Comparison of ENCODE assay signal across 11 cellular contexts in the genomic region with DNA sequence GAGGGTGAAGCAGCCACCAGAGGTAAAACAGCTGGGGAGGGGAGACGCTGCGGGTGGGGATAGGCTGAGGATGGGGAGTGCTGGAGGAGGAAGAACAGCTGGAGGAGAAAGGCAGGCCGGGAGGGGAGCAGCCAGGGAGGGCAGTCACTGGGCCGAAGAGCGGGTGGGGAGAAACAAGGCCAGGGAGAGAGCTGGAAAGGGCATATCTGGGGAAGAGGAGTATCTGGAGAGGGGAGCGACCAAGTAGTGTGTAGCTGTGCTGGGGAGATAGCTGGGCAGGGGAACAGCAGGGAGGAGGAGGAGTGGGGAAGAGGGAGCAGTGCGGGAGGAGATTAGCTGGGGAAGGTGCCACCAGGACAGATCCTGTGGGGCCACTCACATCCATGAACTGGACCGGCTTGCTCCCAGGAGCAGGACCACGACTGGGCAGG. TPM values are rescaled to one million over a fixed set of nuclear protein-coding genes. Genes with fewer than 3 reads are reported as not detected.
DNase-seq lines count a peak whose midpoint lies in the region; ATAC-seq and TF ChIP-seq lines count a peak whose summit lies in the region.
"Had no signal": no experiment of that assay in that cellular context is flagged by ENCODE, and none has a peak within 500 bp of the region (broad histone marks: within the 10 kb centered on the region; RNA-seq: fewer than 3 reads in every experiment).

No MANE protein-coding gene starts in this region.

- no peak overlapping the region for H3K27ac Mint-ChIP-seq in activated naive CD4-positive, alpha-beta T cell treated with anti-CD3 and anti-CD28 coated beads for 36 hours
- peak overlapping the region; percentile 96 for H3K27ac Mint-ChIP-seq in stimulated activated memory B cell treated with anti-CD40 and anti-IgM and Interleukin-4, amounts not matched to agents 10 μg/mL and 1 μg/mL and 100 μg/mL, for 72 hours
- H3K27ac Mint-ChIP-seq in type B pancreatic cell = no peak overlapping the region

- H3K36me3 Mint-ChIP-seq in activated naive CD4-positive, alpha-beta T cell treated with anti-CD3 and anti-CD28 coated beads for 36 hours (ENCODE audit: low read depth) = peaks cover 39% of the 10 kb centered on the region
- peaks cover 37% of the 10 kb centered on the region for H3K36me3 Mint-ChIP-seq in stimulated activated memory B cell treated with anti-CD40 and anti-IgM and Interleukin-4, amounts not matched to agents 10 μg/mL and 1 μg/mL and 100 μg/mL, for 72 hours
- no peaks in the 10 kb centered on the region for H3K36me3 Mint-ChIP-seq in type B pancreatic cell

- H3K9me3 Mint-ChIP-seq in activated naive CD4-positive, alpha-beta T cell treated with anti-CD3 and anti-CD28 coated beads for 36 hours = no peaks in the 10 kb centered on the region
- H3K9me3 Mint-ChIP-seq in stimulated activated memory B cell treated with anti-CD40 and anti-IgM and Interleukin-4, amounts not matched to agents 10 μg/mL and 1 μg/mL and 100 μg/mL, for 72 hours = no peaks in the 10 kb centered on the region
- H3K9me3 Mint-ChIP-seq in type B pancreatic cell = no peaks in the 10 kb centered on the region

- CTCF ChIA-PET in activated naive CD4-positive, alpha-beta T cell treated with anti-CD3 and anti-CD28 coated beads for 36 hours (lab: Charles Lee) = interaction anchor here (0.6 kb wide), 1 partner anchor 118 kb away, joined by 6 read pairs; no protein-coding TSS in a partner anchor

- DNase-seq in activated naive CD4-positive, alpha-beta T cell treated with anti-CD3 and anti-CD28 coated beads for 36 hours = no peak
- no peak for DNase-seq in activated naive CD4-positive, alpha-beta T cell treated with anti-CD3 and anti-CD28 coated beads, Interleukin-2, amount 50 U/mL, for 16 hours
- DNase-seq in WERI-Rb-1 = peak; percentile 53
- no peak for DNase-seq in fibroblast of the aortic adventitia (ENCODE audit: low read depth)
- DNase-seq in type B pancreatic cell (ENCODE audit: extremely low spot score, unreplicated experiment) = no peak
- DNase-seq in SW480 (ENCODE audit: low spot score) = no peak
- DNase-seq in activated effector memory CD4-positive, alpha-beta T cell treated with Interleukin-2 at 50 U/mL for 16 hours = no peak
- DNase-seq: cortex of kidney, NCI-H2029 had no signal

- peaks cover 43% of the 10 kb centered on the region for H3K4me1 Mint-ChIP-seq in activated naive CD4-positive, alpha-beta T cell treated with anti-CD3 and anti-CD28 coated beads for 36 hours (ENCODE audit: low read depth)
- H3K4me1 Mint-ChIP-seq in stimulated activated memory B cell treated with anti-CD40 and anti-IgM and Interleukin-4, amounts not matched to agents 10 μg/mL and 1 μg/mL and 100 μg/mL, for 72 hours = peaks cover 44% of the 10 kb centered on the region
- peaks cover 5% of the 10 kb centered on the region for H3K4me1 Mint-ChIP-seq in type B pancreatic cell (ENCODE audit: unreplicated experiment)

- intact Hi-C loops in activated naive CD4-positive, alpha-beta T cell treated with anti-CD3 and anti-CD28 coated beads for 36 hours (cut with micrococcal nuclease) = no loop called here

- TF ChIP-seq CTCF in WERI-Rb-1 (IDR thresholded peaks at IDR 0.05; ENCODE audit: low read depth, low read length) (no peak), fibroblast of the aortic adventitia (IDR thresholded peaks at IDR 0.05; ENCODE audit: insufficient read depth, low read length) (no peak), type B pancreatic cell (conservative IDR thresholded peaks at IDR 0.05) (no peak)

- peak overlapping the region; percentile 90 for H3K27ac ChIP-seq in WERI-Rb-1

- no peak for ATAC-seq in stimulated activated memory B cell treated with anti-CD40 and anti-IgM and Interleukin-4, amounts not matched to agents 10 μg/mL and 1 μg/mL and 100 μg/mL, for 72 hours

- peaks cover 52% of the 10 kb centered on the region for H3K36me3 ChIP-seq in WERI-Rb-1

- H3K4me3 Mint-ChIP-seq in activated naive CD4-positive, alpha-beta T cell treated with anti-CD3 and anti-CD28 coated beads for 36 hours = peak overlapping the region; percentile 96
- H3K4me3 Mint-ChIP-seq in stimulated activated memory B cell treated with anti-CD40 and anti-IgM and Interleukin-4, amounts not matched to agents 10 μg/mL and 1 μg/mL and 100 μg/mL, for 72 hours = peak overlapping the region; percentile 94
- H3K4me3 Mint-ChIP-seq in type B pancreatic cell = no peak overlapping the region

- H3K9me3 ChIP-seq in WERI-Rb-1 (ENCODE audit: severe bottlenecking) = no peaks in the 10 kb centered on the region

- H3K27me3 Mint-ChIP-seq in activated naive CD4-positive, alpha-beta T cell treated with anti-CD3 and anti-CD28 coated beads for 36 hours (ENCODE audit: low read depth) = no peaks in the 10 kb centered on the region
- no peaks in the 10 kb centered on the region for H3K27me3 Mint-ChIP-seq in stimulated activated memory B cell treated with anti-CD40 and anti-IgM and Interleukin-4, amounts not matched to agents 10 μg/mL and 1 μg/mL and 100 μg/mL, for 72 hours
- H3K27me3 Mint-ChIP-seq in type B pancreatic cell = peaks cover 16% of the 10 kb centered on the region

- no peaks in the 10 kb centered on the region for H3K27me3 ChIP-seq in WERI-Rb-1 (ENCODE audit: insufficient read depth, low read depth, severe bottlenecking)

- H3K4me3 ChIP-seq in WERI-Rb-1 (ENCODE audit: low read depth, low read length) (peak overlapping the region; percentile 50), fibroblast of the aortic adventitia (ENCODE audit: low read depth, low read length) (peak overlapping the region; percentile 53)
- H3K4me3 ChIP-seq: lung had no signal

RNA-seq across cellular contexts. Expression of gene SLC38A5, which starts 2.7 kb away (rescaled TPM):
- 10 to 100 TPM; 45.0 to 45.8 TPM for total RNA-seq in activated naive CD4-positive, alpha-beta T cell treated with anti-CD3 and anti-CD28 coated beads for 36 hours
- total RNA-seq in fibroblast of the aortic adventitia (ENCODE audit: low replicate concordance) (10.2 and 97.0 TPM in 2 replicates), type B pancreatic cell (ENCODE audit: low replicate concordance) (1.8 and 4.6 TPM in 2 replicates)

RNA-seq across cellular contexts. Expression of gene FTSJ1, which starts 8.7 kb away (rescaled TPM):
- 10 to 100 TPM; 66.2 to 66.8 TPM for total RNA-seq in activated naive CD4-positive, alpha-beta T cell treated with anti-CD3 and anti-CD28 coated beads for 36 hours
- total RNA-seq in fibroblast of the aortic adventitia (ENCODE audit: low replicate concordance) (22.7 and 55.0 TPM in 2 replicates), type B pancreatic cell (ENCODE audit: low replicate concordance) (35.3 and 46.4 TPM in 2 replicates)

RNA-seq across cellular contexts. Expression of gene PORCN, which starts 41.4 kb away (rescaled TPM):
- 1 to 10 TPM; 5.2 to 5.6 TPM for total RNA-seq in activated naive CD4-positive, alpha-beta T cell treated with anti-CD3 and anti-CD28 coated beads for 36 hours
- total RNA-seq in fibroblast of the aortic adventitia (ENCODE audit: low replicate concordance) = 9.1 and 10.1 TPM in 2 replicates
- 3.6 and 10.0 TPM in 2 replicates for total RNA-seq in type B pancreatic cell (ENCODE audit: low replicate concordance)

RNA-seq across cellular contexts. Expression of gene EBP, which starts 54.3 kb away (rescaled TPM):
- total RNA-seq in activated naive CD4-positive, alpha-beta T cell treated with anti-CD3 and anti-CD28 coated beads for 36 hours = 100 to 1,000 TPM; 118 to 123 TPM
- total RNA-seq in fibroblast of the aortic adventitia (ENCODE audit: low replicate concordance) (30.7 and 49.2 TPM in 2 replicates), type B pancreatic cell (ENCODE audit: low replicate concordance) (79.8 and 95.9 TPM in 2 replicates)

RNA-seq across cellular contexts. Expression of gene SSX4B, which starts 55.6 kb away (rescaled TPM):
- not detected for total RNA-seq in activated naive CD4-positive, alpha-beta T cell treated with anti-CD3 and anti-CD28 coated beads for 36 hours
- total RNA-seq in fibroblast of the aortic adventitia (ENCODE audit: low replicate concordance) = not detected in 2 replicates
- not detected in 2 replicates for total RNA-seq in type B pancreatic cell (ENCODE audit: low replicate concordance)
- total RNA-seq: lung had no signal
